9 cellular contexts compared by ENCODE assay signal in genomic region chr20:33859157-33859695, GRCh38. TPM values are rescaled to one million over a fixed set of nuclear protein-coding genes. Genes with fewer than 3 reads are reported as not detected.
DNase-seq lines count a peak whose midpoint lies in the region; ATAC-seq, FAIRE-seq and TF ChIP-seq lines count a peak whose summit lies in the region.
"Had no signal": no experiment of that assay in that cellular context is flagged by ENCODE, and none has a peak within 500 bp of the region (broad histone marks: within the 10 kb centered on the region; RNA-seq: fewer than 3 reads in every experiment).

No MANE protein-coding gene starts in this region.

- no peak for FAIRE-seq in kidney (lab: Jason Lieb, UNC)

- H4K20me1 ChIP-seq in BLaER1 treated with 17β-estradiol and CSF1 and Interleukin-3, amounts not matched to agents 10 nM and 100 nM: peaks cover 0 to 54% (median 6%) of the 10 kb centered on the region in 11 experiments; a peak in 10 of 22 replicates

- intact Hi-C loops in kidney (cut with DNase I) (no loop called here), sigmoid colon (cut with DNase I) (no loop called here)

- H3K27me3 Mint-ChIP-seq in T-helper 2 cell treated with Interferon-gamma antibody and Interleukin-4, amounts not matched to agents 5 μg/mL and 100 μg/mL, for 36 hours (ENCODE audit: low read depth): no peaks in the 10 kb centered on the region

- WGBS in sigmoid colon, 2 donors: 51 to 69% methylated on average over 12 of the region's 12 CpGs

- H3K4me1 ChIP-seq in BLaER1 treated with 17β-estradiol and CSF1 and Interleukin-3, amounts not matched to agents 10 nM and 100 nM: peaks cover 36 to 57% (median 44%) of the 10 kb centered on the region in 10 experiments
- H3K4me1 ChIP-seq in kidney (ENCODE audit: control insufficient read depth in 1 of 2, insufficient read depth in 1 of 2, low read depth in 1 of 2, low read length in 2 of 2) (no peaks in the 10 kb centered on the region), sigmoid colon (peaks cover 0 to 26% (median 20%) of the 10 kb centered on the region in 4 donors)

- H3K4me3 Mint-ChIP-seq in T-helper 2 cell treated with Interferon-gamma antibody and Interleukin-4, amounts not matched to agents 5 μg/mL and 100 μg/mL, for 36 hours: peak overlapping the region; percentile 80

- DNase-seq in T-helper 2 cell treated with Interferon-gamma antibody and Interleukin-4, amounts not matched to agents 5 μg/mL and 100 μg/mL, for 36 hours (ENCODE audit: low spot score): peak; percentile 18
- DNase-seq in kidney (peak; percentile 59), occipital lobe (lab: John Stamatoyannopoulos, UW) (no peak), GM20000 (ENCODE audit: low spot score) (no peak), NCI-H2081 treated with DMSO at 0.1 percent for 48 hours (lab: John Stamatoyannopoulos, UW) (no peak), sigmoid colon (no peak)
- DNase-seq: NCI-H69 had no signal

- peaks cover 38% of the 10 kb centered on the region for H3K36me3 Mint-ChIP-seq in T-helper 2 cell treated with Interferon-gamma antibody and Interleukin-4, amounts not matched to agents 5 μg/mL and 100 μg/mL, for 36 hours (ENCODE audit: low read depth)

- H3K4me3 ChIP-seq in BLaER1 treated with 17β-estradiol and CSF1 and Interleukin-3, amounts not matched to agents 10 nM and 100 nM: peak overlapping the region in 1 of 10 experiments; percentile 9; a peak in 1 of 20 replicates
- H3K4me3 ChIP-seq in kidney (ENCODE audit: low read length in 2 of 2) (no peak overlapping the region), sigmoid colon (no peak overlapping the region)

- peak; percentile 72 for ATAC-seq in GM21529 (IDR thresholded peaks at IDR 0.05; ENCODE audit: unreplicated experiment)

- no peak for TF ChIP-seq EP300 in sigmoid colon (IDR thresholded peaks at IDR 0.05)

- TF ChIP-seq POLR2A in sigmoid colon (IDR thresholded peaks at IDR 0.05): no peak

- no peaks in the 10 kb centered on the region for H3K27me3 ChIP-seq in BLaER1 treated with 17β-estradiol and CSF1 and Interleukin-3, amounts not matched to agents 10 nM and 100 nM
- H3K27me3 ChIP-seq in sigmoid colon: no peaks in the 10 kb centered on the region

- peak overlapping the region; percentile 89 for H3K27ac Mint-ChIP-seq in T-helper 2 cell treated with Interferon-gamma antibody and Interleukin-4, amounts not matched to agents 5 μg/mL and 100 μg/mL, for 36 hours

- peak overlapping the region in 8 of 11 experiments; percentile 6 to 78 (median 50); a peak in 10 of 22 replicates for H3K9ac ChIP-seq in BLaER1 treated with 17β-estradiol and CSF1 and Interleukin-3, amounts not matched to agents 10 nM and 100 nM
- no peak overlapping the region for H3K9ac ChIP-seq in kidney (ENCODE audit: low read length in 2 of 2)

- TF ChIP-seq CTCF in kidney (IDR thresholded peaks at IDR 0.05; ENCODE audit: borderline replicate concordance, extremely low read depth, insufficient read depth) (no peak), GM20000 (IDR thresholded peaks at IDR 0.05; ENCODE audit: extremely low read depth, missing control alignments) (no peak), sigmoid colon (IDR thresholded peaks at IDR 0.05) (no peak)

- H3K36me3 ChIP-seq in BLaER1 treated with 17β-estradiol and CSF1 and Interleukin-3, amounts not matched to agents 10 nM and 100 nM: peaks cover 27 to 40% (median 32%) of the 10 kb centered on the region in 11 experiments
- peaks cover 8 to 16% of the 10 kb centered on the region in 2 donors for H3K36me3 ChIP-seq in kidney (ENCODE audit: control insufficient read depth in 1 of 2, insufficient read depth in 2 of 2, low read length in 2 of 2)
- peaks cover 4 to 34% (median 15%) of the 10 kb centered on the region in 4 donors for H3K36me3 ChIP-seq in sigmoid colon

- H3K4me1 Mint-ChIP-seq in T-helper 2 cell treated with Interferon-gamma antibody and Interleukin-4, amounts not matched to agents 5 μg/mL and 100 μg/mL, for 36 hours (ENCODE audit: low read depth): peaks cover 38% of the 10 kb centered on the region

- H3K27ac ChIP-seq in BLaER1 treated with 17β-estradiol and CSF1 and Interleukin-3, amounts not matched to agents 10 nM and 100 nM: peak overlapping the region in 9 of 11 experiments; percentile 45 to 93 (median 66); a peak in 19 of 22 replicates
- no peak overlapping the region for H3K27ac ChIP-seq in kidney (ENCODE audit: low read depth in 2 of 2, low read length in 2 of 2)
- no peak overlapping the region for H3K27ac ChIP-seq in sigmoid colon

- no peaks in the 10 kb centered on the region for H3K9me3 Mint-ChIP-seq in T-helper 2 cell treated with Interferon-gamma antibody and Interleukin-4, amounts not matched to agents 5 μg/mL and 100 μg/mL, for 36 hours

- peak overlapping the region; percentile 59 to 89 (median 79) for H3K4me2 ChIP-seq in BLaER1 treated with 17β-estradiol and CSF1 and Interleukin-3, amounts not matched to agents 10 nM and 100 nM

- H3K9me3 ChIP-seq in BLaER1 treated with 17β-estradiol and CSF1 and Interleukin-3, amounts not matched to agents 10 nM and 100 nM (replicated peaks in 1 of 11): no peaks in the 10 kb centered on the region
- H3K9me3 ChIP-seq in kidney (ENCODE audit: control insufficient read depth in 1 of 2, low read length in 2 of 2) (no peaks in the 10 kb centered on the region), sigmoid colon (no peaks in the 10 kb centered on the region)

RNA-seq across cellular contexts. Expression of gene CHMP4B, which starts 48.1 kb away (rescaled TPM):
- total RNA-seq in kidney (104 TPM), occipital lobe (26.4 TPM), sigmoid colon (100 to 1,000 TPM; 102 to 115 (median 108) TPM)
- polyA plus RNA-seq in kidney (ENCODE audit: insufficient read depth, low read depth, low replicate concordance) (137 TPM), sigmoid colon (100 to 1,000 TPM; 212 to 394 (median 250) TPM)

Comparison
In these comparisons a context has a peak if more than half of its experiments do, and no peak if none do; other contexts are left out.
1. H3K27ac ChIP-seq: peak in BLaER1 treated with 17β-estradiol and CSF1 and Interleukin-3, amounts not matched to agents 10 nM and 100 nM (9 of 11); none in kidney (0 of 2) and sigmoid colon (0 of 4).
2. H3K9ac ChIP-seq: peak in BLaER1 treated with 17β-estradiol and CSF1 and Interleukin-3, amounts not matched to agents 10 nM and 100 nM (8 of 11); none in kidney (0 of 2).
3. DNase-seq: peak in T-helper 2 cell treated with Interferon-gamma antibody and Interleukin-4, amounts not matched to agents 5 μg/mL and 100 μg/mL, for 36 hours (single experiment) and kidney (single experiment); none in occipital lobe (single experiment), GM20000 (single experiment), NCI-H2081 treated with DMSO at 0.1 percent for 48 hours (single experiment) and sigmoid colon (single experiment).